ENCODE assay signal across 1 cellular context in genomic region chr6:46062312-46062711, GRCh38.
TF ChIP-seq lines count a peak whose summit lies in the region.

No MANE protein-coding gene starts in this region.

TF ChIP-seq in SK-N-SH treated with all-trans-retinoic acid at 6 μM for 48 hours, 23 proteins besides CTCF, POLR2A, EP300 and RAD21 (continued from another document):
- no peak for TF ChIP-seq PATZ1 (CRISPR knock-in tag; IDR thresholded peaks at IDR 0.05; ENCODE audit: borderline replicate concordance)
- no peak for TF ChIP-seq ZNF8 (CRISPR knock-in tag; IDR thresholded peaks at IDR 0.05)
- no peak for TF ChIP-seq OSR1 (CRISPR knock-in tag; IDR thresholded peaks at IDR 0.05)
- TF ChIP-seq ZFP30 (CRISPR knock-in tag; IDR thresholded peaks at IDR 0.05), result no peak
- no peak for TF ChIP-seq GLIS3 (CRISPR knock-in tag; IDR thresholded peaks at IDR 0.05)
- TF ChIP-seq CREB5 (CRISPR knock-in tag; IDR thresholded peaks at IDR 0.05; ENCODE audit: low read depth), result no peak
- TF ChIP-seq SNAI2 (CRISPR knock-in tag; IDR thresholded peaks at IDR 0.05), result no peak
- no peak for TF ChIP-seq ISL1 (CRISPR knock-in tag; IDR thresholded peaks at IDR 0.05)
